In genomic region chr6:95660544-95660943, GRCh38 we compare ENCODE assay signal across 18 cellular contexts.
"Had no signal": no experiment of that assay in that cellular context is flagged by ENCODE, and none has a peak within 500 bp of the region (broad histone marks: within the 10 kb centered on the region; RNA-seq: fewer than 3 reads in every experiment).

No MANE protein-coding gene starts in this region.

- ATAC-seq: activated CD4-positive, CD25-positive, alpha-beta regulatory T cell treated with anti-CD3 and anti-CD28 coated beads, Interleukin-2, amount 50 U/mL, for 24 hours; activated T-cell treated with anti-CD3 and anti-CD28 coated beads, Interleukin-2, amount 50 U/mL, for 72 hours; sciatic nerve had no signal

- H3K4me3 ChIP-seq: colonic mucosa, lung, smooth muscle cell, stomach had no signal

- H3K4me1 ChIP-seq: colonic mucosa, stomach had no signal

- DNase-seq: activated CD8-positive, alpha-beta memory T cell treated with anti-CD3 and anti-CD28 coated beads for 24 hours; activated effector memory CD4-positive, alpha-beta T cell treated with anti-CD3 and anti-CD28 coated beads, Interleukin-2, amount 50 U/mL, for 16 hours; activated naive CD4-positive, alpha-beta T cell treated with anti-CD3 and anti-CD28 coated beads, Interleukin-2, amount 50 U/mL, for 16 hours; activated T-cell treated with anti-CD3 and anti-CD28 coated beads, Interleukin-2, amount 50 U/mL, for 72 hours; aorta; brain microvascular endothelial cell; central memory CD4-positive, alpha-beta T cell; colonic mucosa; erythroblast; nephron progenitor cell; nucleus accumbens; stimulated activated CD4-positive, alpha-beta T cell treated with anti-CD3 and anti-CD28 coated beads, Interleukin-4, amount 100 ng/mL, for 1 hour; stomach; trophoblast cell had no signal

- H3K9me3 ChIP-seq: colonic mucosa, stomach had no signal

- H3K36me3 ChIP-seq: brain microvascular endothelial cell, colonic mucosa, stomach had no signal
